16 cellular contexts compared by ENCODE assay signal in the genomic region with DNA sequence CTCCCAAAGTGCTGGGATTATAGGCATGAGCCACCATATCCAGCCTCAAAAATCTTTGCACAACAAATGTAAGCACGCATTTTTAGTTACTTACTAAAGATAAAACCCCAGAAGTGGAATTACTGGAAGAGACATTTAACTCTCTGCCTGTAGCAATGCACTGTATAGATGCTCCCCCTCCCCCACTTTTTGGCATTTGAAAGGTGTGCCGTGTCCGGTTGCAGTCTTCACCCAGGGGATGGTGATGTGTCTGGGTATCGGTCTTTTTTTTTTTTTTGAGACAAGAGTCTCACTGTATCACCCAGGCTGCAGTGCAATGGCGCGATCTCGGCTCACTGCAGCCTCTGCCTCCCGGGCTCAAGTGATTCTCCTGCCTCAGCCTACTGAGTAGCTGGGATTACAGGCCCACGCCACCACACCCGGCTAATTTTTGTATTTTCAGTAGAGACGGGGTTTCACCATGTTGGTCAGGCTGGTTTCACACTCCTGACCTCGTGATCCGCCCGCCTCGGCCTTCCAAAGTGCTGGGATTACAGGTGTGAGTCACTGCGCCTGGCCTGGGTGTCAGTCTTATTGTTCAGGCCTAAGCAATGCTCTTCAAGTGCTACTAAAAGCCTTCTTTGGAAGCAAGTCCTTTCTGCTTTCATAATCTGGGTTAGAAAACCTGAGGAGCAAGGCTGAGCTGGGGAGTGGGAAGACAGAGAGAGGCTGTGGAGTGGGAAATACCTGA. TPM values are rescaled to one million over a fixed set of nuclear protein-coding genes. Genes with fewer than 3 reads are reported as not detected.
"Had no signal": no experiment of that assay in that cellular context is flagged by ENCODE, and none has a peak within 500 bp of the region (broad histone marks: within the 10 kb centered on the region; RNA-seq: fewer than 3 reads in every experiment).

No MANE protein-coding gene starts in this region.

RNA-seq across cellular contexts. Expression of gene SPATA12, which starts 23.0 kb away (rescaled TPM):
- total RNA-seq: left cardiac atrium; left lobe of liver; left ventricle myocardium superior; lung microvascular endothelial cell; mesenteric fat pad; naive thymus-derived CD4-positive, alpha-beta T cell; natural killer cell treated with Interleukin-12 subunit alpha and Interleukin-12 subunit beta and Interleukin-15 and Interleukin-18, amount 100 ng/mL, for 72 hours; osteoblast; psoas muscle; sigmoid colon; skeletal muscle tissue; stomach; thyroid gland; transverse colon had no signal
- polyA plus RNA-seq: naive thymus-derived CD4-positive, alpha-beta T cell; neural cell; pancreas had no signal
